Comparison of ENCODE assay signal across 1 cellular context in genomic region chr16:30459456-30459855, GRCh38.
TF ChIP-seq lines count a peak whose summit lies in the region.

No MANE protein-coding gene starts in this region.

TF ChIP-seq in HepG2, 621 proteins besides CTCF, POLR2A, EP300 and RAD21:
- TF ChIP-seq SP4 (CRISPR knock-in tag; IDR thresholded peaks at IDR 0.05) (no peak), ZSCAN30 (CRISPR knock-in tag; IDR thresholded peaks at IDR 0.05) (peak; percentile 52; the same call in 1 of the 2 replicates), SMYD3 (CRISPR knock-in tag; IDR thresholded peaks at IDR 0.05) (0 out of 2 replicates have a peak, but pooled peaks have one; percentile 0), THRA (CRISPR knock-in tag; IDR thresholded peaks at IDR 0.05; ENCODE audit: borderline replicate concordance) (0 out of 2 replicates have a peak, but pooled peaks have one; percentile 3), ATF7-NPFF (CRISPR knock-in tag; IDR thresholded peaks at IDR 0.05; ENCODE audit: low read depth) (0 out of 2 replicates have a peak, but pooled peaks have one; percentile 1), ZNF615 (CRISPR knock-in tag; IDR thresholded peaks at IDR 0.05; ENCODE audit: borderline replicate concordance) (peak; percentile 29; the same call in 1 of the 2 replicates), ZNF619 (CRISPR knock-in tag; IDR thresholded peaks at IDR 0.05) (0 out of 2 replicates have a peak, but pooled peaks have one; percentile 1)
- TF ChIP-seq, protein P1, sequence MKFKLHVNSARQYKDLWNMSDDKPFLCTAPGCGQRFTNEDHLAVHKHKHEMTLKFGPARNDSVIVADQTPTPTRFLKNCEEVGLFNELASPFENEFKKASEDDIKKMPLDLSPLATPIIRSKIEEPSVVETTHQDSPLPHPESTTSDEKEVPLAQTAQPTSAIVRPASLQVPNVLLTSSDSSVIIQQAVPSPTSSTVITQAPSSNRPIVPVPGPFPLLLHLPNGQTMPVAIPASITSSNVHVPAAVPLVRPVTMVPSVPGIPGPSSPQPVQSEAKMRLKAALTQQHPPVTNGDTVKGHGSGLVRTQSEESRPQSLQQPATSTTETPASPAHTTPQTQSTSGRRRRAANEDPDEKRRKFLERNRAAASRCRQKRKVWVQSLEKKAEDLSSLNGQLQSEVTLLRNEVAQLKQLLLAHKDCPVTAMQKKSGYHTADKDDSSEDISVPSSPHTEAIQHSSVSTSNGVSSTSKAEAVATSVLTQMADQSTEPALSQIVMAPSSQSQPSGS (CRISPR knock-in tag; IDR thresholded peaks at IDR 0.05): no peak
- TF ChIP-seq, protein P2, sequence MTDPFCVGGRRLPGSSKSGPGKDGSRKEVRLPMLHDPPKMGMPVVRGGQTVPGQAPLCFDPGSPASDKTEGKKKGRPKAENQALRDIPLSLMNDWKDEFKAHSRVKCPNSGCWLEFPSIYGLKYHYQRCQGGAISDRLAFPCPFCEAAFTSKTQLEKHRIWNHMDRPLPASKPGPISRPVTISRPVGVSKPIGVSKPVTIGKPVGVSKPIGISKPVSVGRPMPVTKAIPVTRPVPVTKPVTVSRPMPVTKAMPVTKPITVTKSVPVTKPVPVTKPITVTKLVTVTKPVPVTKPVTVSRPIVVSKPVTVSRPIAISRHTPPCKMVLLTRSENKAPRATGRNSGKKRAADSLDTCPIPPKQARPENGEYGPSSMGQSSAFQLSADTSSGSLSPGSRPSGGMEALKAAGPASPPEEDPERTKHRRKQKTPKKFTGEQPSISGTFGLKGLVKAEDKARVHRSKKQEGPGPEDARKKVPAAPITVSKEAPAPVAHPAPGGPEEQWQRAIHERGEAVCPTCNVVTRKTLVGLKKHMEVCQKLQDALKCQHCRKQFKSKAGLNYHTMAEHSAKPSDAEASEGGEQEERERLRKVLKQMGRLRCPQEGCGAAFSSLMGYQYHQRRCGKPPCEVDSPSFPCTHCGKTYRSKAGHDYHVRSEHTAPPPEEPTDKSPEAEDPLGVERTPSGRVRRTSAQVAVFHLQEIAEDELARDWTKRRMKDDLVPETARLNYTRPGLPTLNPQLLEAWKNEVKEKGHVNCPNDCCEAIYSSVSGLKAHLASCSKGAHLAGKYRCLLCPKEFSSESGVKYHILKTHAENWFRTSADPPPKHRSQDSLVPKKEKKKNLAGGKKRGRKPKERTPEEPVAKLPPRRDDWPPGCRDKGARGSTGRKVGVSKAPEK (CRISPR knock-in tag; IDR thresholded peaks at IDR 0.05; ENCODE audit: borderline replicate concordance): no peak
